In the genomic region with DNA sequence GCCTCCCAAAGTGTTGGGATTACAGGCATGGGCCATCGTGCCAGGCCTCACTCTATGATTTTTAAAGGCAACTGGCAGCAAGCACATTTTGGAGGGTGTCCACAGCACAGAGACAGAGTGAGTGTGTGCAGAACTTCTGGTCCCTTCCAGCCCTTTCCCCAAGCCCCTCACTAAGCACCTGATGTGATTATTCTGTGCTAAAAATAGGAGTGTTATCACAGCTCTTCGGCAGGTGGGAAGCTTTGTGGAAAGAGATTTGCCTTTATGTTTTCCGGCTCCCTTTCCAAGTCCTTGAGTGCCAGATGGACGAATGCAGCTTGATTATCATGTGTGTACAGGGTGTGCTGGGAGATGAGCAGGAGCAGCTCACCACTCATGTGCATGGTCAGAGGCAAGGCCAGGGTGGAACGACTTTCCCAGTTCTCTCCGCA, we compare ENCODE assay signal across 22 cellular contexts.
DNase-seq lines count a peak whose midpoint lies in the region; ATAC-seq and TF ChIP-seq lines count a peak whose summit lies in the region.
"Had no signal": no experiment of that assay in that cellular context is flagged by ENCODE, and none has a peak within 500 bp of the region (broad histone marks: within the 10 kb centered on the region; RNA-seq: fewer than 3 reads in every experiment).

No MANE protein-coding gene starts in this region.

- no peak overlapping the region for H3K9ac ChIP-seq in GM23248

- no peaks in the 10 kb centered on the region for H3K79me2 ChIP-seq in GM23248 (ENCODE audit: insufficient read depth)

- H4K20me1 ChIP-seq in GM23248 (ENCODE audit: insufficient read depth) = no peaks in the 10 kb centered on the region

- DNase-seq in NCI-H1092 (lab: John Stamatoyannopoulos, UW) (peak; percentile 96), NCI-H2081 treated with DMSO at 0.1 percent for 48 hours (lab: John Stamatoyannopoulos, UW) (peak; percentile 25), NCI-H82 treated with DMSO at 0.1 percent for 48 hours (lab: John Stamatoyannopoulos, UW; ENCODE audit: unreplicated experiment) (peak; percentile 66), left ventricle myocardium inferior (peak; percentile 47), GM23248 (no peak), Kasumi-1 (lab: John Stamatoyannopoulos, UW) (no peak)
- DNase-seq in stimulated activated CD4-positive, alpha-beta T cell treated with anti-CD3 and anti-CD28 coated beads, Interleukin-4, amount 100 ng/mL, for 24 hours = no peak
- DNase-seq: activated CD4-positive, CD25-positive, alpha-beta regulatory T cell treated with anti-CD3 and anti-CD28 coated beads, Interleukin-2, amount 50 U/mL, for 72 hours; activated CD8-positive, alpha-beta memory T cell treated with anti-CD3 and anti-CD28 coated beads for 24 hours; activated naive CD8-positive, alpha-beta T cell treated with anti-CD3 and anti-CD28 coated beads, Interleukin-2, amount 10 ng/mL, durations not matched to agents 7 days and 5 days; AML-193; OCI-M1; retina; T-helper 9 cell had no signal

- in situ Hi-C loops in GM23248 (cut with MboI) = no loop called here

- no peak overlapping the region for H3K4me2 ChIP-seq in GM23248 (ENCODE audit: unreplicated experiment)
- H3K4me2 ChIP-seq: GM23338 had no signal

- H3K27ac ChIP-seq in left ventricle myocardium inferior (replicated peaks) (peak overlapping the region; percentile 62), GM23248 (no peak overlapping the region)
- H3K27ac ChIP-seq: breast epithelium, SK-N-MC, thoracic aorta had no signal

- ATAC-seq in GM21723 (IDR thresholded peaks at IDR 0.05; ENCODE audit: unreplicated experiment) = no peak
- ATAC-seq: GM23338; stimulated activated effector memory CD8-positive, alpha-beta T cell treated with anti-CD3 and anti-CD28 coated beads, Interleukin-12 subunit alpha, Interleukin-12 subunit beta, amount 100 ng/mL, for 72 hours had no signal

- no peak for TF ChIP-seq CTCF in left ventricle myocardium inferior (IDR thresholded peaks at IDR 0.05; ENCODE audit: borderline replicate concordance)

- H3K9me3 ChIP-seq in left ventricle myocardium inferior (replicated peaks) = no peaks in the 10 kb centered on the region
- H3K9me3 ChIP-seq in GM23248 (ENCODE audit: low read depth) = no peaks in the 10 kb centered on the region
- H3K9me3 ChIP-seq: breast epithelium, Caco-2, thoracic aorta had no signal

- H3K36me3 ChIP-seq in left ventricle myocardium inferior (no peaks in the 10 kb centered on the region), GM23248 (ENCODE audit: low read depth) (no peaks in the 10 kb centered on the region)
- H3K36me3 ChIP-seq: breast epithelium, thoracic aorta had no signal

- H3K9me2 ChIP-seq in GM23248 (ENCODE audit: insufficient read depth) = no peaks in the 10 kb centered on the region

- H3K4me1 ChIP-seq in left ventricle myocardium inferior = peaks cover 7% of the 10 kb centered on the region
- H3K4me1 ChIP-seq in GM23248 (ENCODE audit: insufficient read depth) = peaks cover 11% of the 10 kb centered on the region
- H3K4me1 ChIP-seq: breast epithelium, Caco-2 had no signal

- intact Hi-C loops in left ventricle myocardium inferior (cut with micrococcal nuclease) = no loop called here

- H3F3A ChIP-seq in GM23248 (ENCODE audit: insufficient read depth) = no peaks in the 10 kb centered on the region

- no peak overlapping the region for H2AFZ ChIP-seq in GM23248
- H2AFZ ChIP-seq: GM23338 had no signal

- no peaks in the 10 kb centered on the region for H3K27me3 ChIP-seq in left ventricle myocardium inferior (ENCODE audit: low read depth)
- H3K27me3 ChIP-seq in GM23248 (replicated peaks; ENCODE audit: insufficient read depth) = no peaks in the 10 kb centered on the region
- H3K27me3 ChIP-seq: breast epithelium, dorsolateral prefrontal cortex had no signal

- H3K4me3 ChIP-seq in left ventricle myocardium inferior (no peak overlapping the region), GM23248 (no peak overlapping the region)
- H3K4me3 ChIP-seq: breast epithelium, dorsolateral prefrontal cortex, GM23338, SK-N-MC, thoracic aorta had no signal

- WGBS in GM23248 (ENCODE audit: low coverage in 1 of 2, low lambda C conversion rate in 2 of 2, missing lambda C conversion rate in 2 of 2), 2 experiments = 68 to 71% methylated on average over 6 of the region's 6 CpGs

Comparison
In these comparisons a context has a peak if more than half of its experiments do, and no peak if none do; other contexts are left out.
1. DNase-seq: peak in NCI-H1092 (single experiment), NCI-H2081 treated with DMSO at 0.1 percent for 48 hours (single experiment), NCI-H82 treated with DMSO at 0.1 percent for 48 hours (single experiment) and left ventricle myocardium inferior (single experiment); none in GM23248 (single experiment), Kasumi-1 (0 of 2) and stimulated activated CD4-positive, alpha-beta T cell treated with anti-CD3 and anti-CD28 coated beads, Interleukin-4, amount 100 ng/mL, for 24 hours (single experiment).